13 cellular contexts compared by ENCODE assay signal in the genomic region with DNA sequence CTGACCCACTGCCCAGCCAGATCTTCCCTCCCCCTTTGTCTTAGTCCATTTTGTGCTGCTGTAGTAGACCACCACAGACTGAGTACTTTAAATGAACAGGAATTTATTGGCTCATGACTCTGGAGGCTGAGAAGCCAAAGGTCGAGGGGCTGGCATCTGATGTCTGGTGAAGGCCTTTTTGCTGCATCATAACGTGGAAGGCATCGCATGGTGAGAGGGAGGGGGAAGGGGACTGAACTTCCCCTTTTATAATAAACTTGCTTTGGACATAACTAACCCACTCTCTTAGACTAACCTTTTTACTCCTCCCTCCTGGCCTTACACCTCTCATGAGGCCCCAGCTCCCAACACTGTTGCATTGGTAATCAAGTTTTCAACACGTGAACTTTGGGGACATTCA.
DNase-seq lines count a peak whose midpoint lies in the region; ATAC-seq lines count a peak whose summit lies in the region.
"Had no signal": no experiment of that assay in that cellular context is flagged by ENCODE, and none has a peak within 500 bp of the region (broad histone marks: within the 10 kb centered on the region; RNA-seq: fewer than 3 reads in every experiment).

No MANE protein-coding gene starts in this region.

- H3K9me3 ChIP-seq in BLaER1 treated with 17β-estradiol and CSF1 and Interleukin-3, amounts not matched to agents 10 nM and 100 nM (replicated peaks in 1 of 11), result no peaks in the 10 kb centered on the region; a peak in 2 of 22 replicates
- H3K9me3 ChIP-seq: lower lobe of right lung, SK-N-SH had no signal

- H3K4me1 ChIP-seq in BLaER1 treated with 17β-estradiol and CSF1 and Interleukin-3, amounts not matched to agents 10 nM and 100 nM, result peaks cover 21 to 86% (median 51%) of the 10 kb centered on the region in 10 experiments

- ATAC-seq in HG02588 (IDR thresholded peaks at IDR 0.05; ENCODE audit: unreplicated experiment), result peak; percentile 44
- ATAC-seq in memory B cell (ENCODE audit: low read depth), result peak; percentile 87
- no peak for ATAC-seq in HG02571 (IDR thresholded peaks at IDR 0.05; ENCODE audit: unreplicated experiment)

- peak overlapping the region in 8 of 11 experiments; percentile 40 to 73 (median 54); a peak in 17 of 22 replicates for H3K27ac ChIP-seq in BLaER1 treated with 17β-estradiol and CSF1 and Interleukin-3, amounts not matched to agents 10 nM and 100 nM
- H3K27ac ChIP-seq: cardiac muscle cell, lower lobe of right lung had no signal

- peaks cover 0 to 35% (median 10%) of the 10 kb centered on the region in 11 experiments; a peak in 8 of 22 replicates for H3K36me3 ChIP-seq in BLaER1 treated with 17β-estradiol and CSF1 and Interleukin-3, amounts not matched to agents 10 nM and 100 nM
- H3K36me3 ChIP-seq: cardiac muscle cell, lower lobe of right lung had no signal

- H3K4me3 Mint-ChIP-seq in memory B cell, result peak overlapping the region; percentile 76

- no peaks in the 10 kb centered on the region for H3K27me3 Mint-ChIP-seq in memory B cell

- H3K9ac ChIP-seq in BLaER1 treated with 17β-estradiol and CSF1 and Interleukin-3, amounts not matched to agents 10 nM and 100 nM, result peak overlapping the region in 1 of 11 experiments; percentile 29; a peak in 3 of 22 replicates
- H3K9ac ChIP-seq: SK-N-SH had no signal

- H3K9me3 Mint-ChIP-seq in memory B cell, result no peaks in the 10 kb centered on the region

- peaks cover 95 to 100% (median 99%) of the 10 kb centered on the region in 11 experiments for H4K20me1 ChIP-seq in BLaER1 treated with 17β-estradiol and CSF1 and Interleukin-3, amounts not matched to agents 10 nM and 100 nM

- H3K27ac Mint-ChIP-seq in memory B cell, result peak overlapping the region; percentile 91

- H3K4me2 ChIP-seq in BLaER1 treated with 17β-estradiol and CSF1 and Interleukin-3, amounts not matched to agents 10 nM and 100 nM, result peak overlapping the region; percentile 24 to 78 (median 56); a peak in 21 of 22 replicates
- H3K4me2 ChIP-seq: SK-N-SH had no signal

- peaks cover 2% of the 10 kb centered on the region for H3K36me3 Mint-ChIP-seq in memory B cell

- no peaks in the 10 kb centered on the region for H3K27me3 ChIP-seq in BLaER1 treated with 17β-estradiol and CSF1 and Interleukin-3, amounts not matched to agents 10 nM and 100 nM
- H3K27me3 ChIP-seq: cardiac muscle cell had no signal

- H3K4me3 ChIP-seq in BLaER1 treated with 17β-estradiol and CSF1 and Interleukin-3, amounts not matched to agents 10 nM and 100 nM, result no peak overlapping the region
- H3K4me3 ChIP-seq: cardiac muscle cell, lower lobe of right lung had no signal

- H3K4me1 Mint-ChIP-seq in memory B cell, result peaks cover 68% of the 10 kb centered on the region

- DNase-seq in UCSD-AML1 (lab: John Stamatoyannopoulos, UW; ENCODE audit: unreplicated experiment) (peak; percentile 38), memory B cell (ENCODE audit: low spot score in 2 of 2) (peak; percentile 35 to 47), NCI-H2196 treated with DMSO at 0.1 percent for 48 hours (lab: John Stamatoyannopoulos, UW; ENCODE audit: unreplicated experiment) (no peak), HT-29 (ENCODE audit: low spot score) (no peak)
- no peak for DNase-seq in stimulated activated CD4-positive, alpha-beta T cell treated with anti-CD3 and anti-CD28 coated beads, Interleukin-2, amount 100 ng/mL, for 48 hours
- DNase-seq: Karpas-422, lower lobe of right lung, NCI-H446, SK-N-SH had no signal

Comparison
In these comparisons a context has a peak if more than half of its experiments do, and no peak if none do; other contexts are left out.
1. DNase-seq: peak in UCSD-AML1 (single experiment) and memory B cell (2 of 2); none in NCI-H2196 treated with DMSO at 0.1 percent for 48 hours (single experiment), stimulated activated CD4-positive, alpha-beta T cell treated with anti-CD3 and anti-CD28 coated beads, Interleukin-2, amount 100 ng/mL, for 48 hours (0 of 2) and HT-29 (single experiment).